6 cellular contexts compared by ENCODE assay signal in genomic region chr1:109091196-109092193, GRCh38. TPM values are rescaled to one million over a fixed set of nuclear protein-coding genes. Genes with fewer than 3 reads are reported as not detected.
DNase-seq lines count a peak whose midpoint lies in the region; ATAC-seq, FAIRE-seq and TF ChIP-seq lines count a peak whose summit lies in the region.

No MANE protein-coding gene starts in this region.

- H3K23ac ChIP-seq in IMR-90 (ENCODE audit: low read depth, low read length): peak overlapping the region; percentile 57

- H3K9me1 ChIP-seq in IMR-90 (ENCODE audit: insufficient read depth, low read length): no peaks in the 10 kb centered on the region

- H3K27me3 ChIP-seq in IMR-90 (ENCODE audit: control insufficient read depth, insufficient read depth, low read length): no peaks in the 10 kb centered on the region
- H3K27me3 ChIP-seq in osteoblast (ENCODE audit: insufficient read depth, low read length): no peaks in the 10 kb centered on the region

- H4K20me1 ChIP-seq in IMR-90 (ENCODE audit: insufficient read depth, low read length) (no peaks in the 10 kb centered on the region), osteoblast (ENCODE audit: insufficient read depth, low read length) (no peaks in the 10 kb centered on the region)

- peaks cover 27 to 53% of the 10 kb centered on the region in 2 experiments for H3K79me1 ChIP-seq in IMR-90 (ENCODE audit: low read depth in 1 of 2, low read length in 2 of 2)

- CTCF ChIA-PET in IMR-90 (lab: Yijun Ruan, JAX): interaction anchor here (1.7 kb wide), 2 partner anchors 9 to 21 kb away, joined by 4 to 6 read pairs; a partner anchor contains a TSS

- H3K14ac ChIP-seq in IMR-90 (replicated peaks; ENCODE audit: low read depth, low read length): peak overlapping the region; percentile 72

- peak overlapping the region; percentile 94 for H3K9ac ChIP-seq in IMR-90 (ENCODE audit: low read depth, low read length)

- peak overlapping the region; percentile 31; the same call in 1 of the 2 replicates for H2BK120ac ChIP-seq in IMR-90 (ENCODE audit: low read depth, low read length)

- H4K91ac ChIP-seq in IMR-90 (ENCODE audit: insufficient read depth, low read depth, low read length): peak overlapping the region; percentile 93

- H3K27ac ChIP-seq in IMR-90 (ENCODE audit: insufficient read depth, low read length) (peak overlapping the region; percentile 98), osteoblast (ENCODE audit: low read depth, low read length) (peak overlapping the region; percentile 96)

- TF ChIP-seq RAD21 in IMR-90 (IDR thresholded peaks at IDR 0.05; ENCODE audit: low read length): no peak

- in situ Hi-C loops in IMR-90 (cut with MboI; ENCODE audit: low sequenced_read_pairs): no loop called here

- 0 out of 2 replicates have a peak overlapping the region, but pooled peaks have one; percentile 15 for H2BK20ac ChIP-seq in IMR-90 (ENCODE audit: low read depth, low read length)

- peak overlapping the region; percentile 87 for H3K4me3 ChIP-seq in IMR-90 (ENCODE audit: insufficient read depth, low read depth, low read length)
- H3K4me3 ChIP-seq in cardiac fibroblast (replicated peaks in 1 of 2; ENCODE audit: low read depth in 2 of 2, low read length in 2 of 2): peak overlapping the region; percentile 82 to 88
- H3K4me3 ChIP-seq in osteoblast (ENCODE audit: insufficient read depth, low read length): peak overlapping the region; percentile 87

- TSS peak; percentile 27 for BruUV-seq in IMR-90 (replicated peaks; lab: Mats Ljungman, UMichigan)

- H3K4ac ChIP-seq in IMR-90 (ENCODE audit: low read depth, low read length): peak overlapping the region; percentile 96

- FAIRE-seq in frontal cortex (lab: Jason Lieb, UNC): no peak

- peak overlapping the region; percentile 48 for H2AK9ac ChIP-seq in IMR-90 (replicated peaks; ENCODE audit: low read depth, low read length, poor library complexity)

- ATAC-seq in GM19035 (IDR thresholded peaks at IDR 0.05; ENCODE audit: unreplicated experiment) (peak; percentile 39), IMR-90 (ENCODE audit: low read depth) (peak; percentile 2)

- TF ChIP-seq CTCF in IMR-90 (conservative IDR thresholded peaks at IDR 0.05; ENCODE audit: low read depth, low read length) (no peak), cardiac fibroblast (IDR thresholded peaks at IDR 0.05; ENCODE audit: low read depth, low read length) (no peak), osteoblast (IDR thresholded peaks at IDR 0.05; ENCODE audit: extremely low read depth, low read depth, low read length) (no peak)

- H3K36me3 ChIP-seq in IMR-90 (ENCODE audit: control insufficient read depth, insufficient read depth, low read length): peaks cover 3% of the 10 kb centered on the region; the same call in 1 of the 2 replicates
- H3K36me3 ChIP-seq in osteoblast (ENCODE audit: insufficient read depth, low read length): peaks cover 21% of the 10 kb centered on the region

- WGBS in IMR-90 (ENCODE audit: extremely low coverage in 2 of 2, insufficient read length in 1 of 2), 2 experiments: 0% methylated on average over 2 of the region's 13 CpGs; no CpG with 5 or more reads in 1 of the 2 experiments

- POLR2A ChIA-PET in IMR-90 (lab: Charles Lee; ENCODE audit: unreplicated experiment): interaction anchor here (1.2 kb wide), 1 partner anchor 15 kb away, joined by 3 read pairs; the partner anchor contains the start of gene TAF13

- H2AFZ ChIP-seq in IMR-90 (replicated peaks; ENCODE audit: low read length, poor library complexity): peak overlapping the region; percentile 97
- peak overlapping the region; percentile 97 for H2AFZ ChIP-seq in osteoblast (ENCODE audit: low read length)

- H3K9me3 ChIP-seq in IMR-90 (ENCODE audit: control insufficient read depth, insufficient read depth, low read length) (no peaks in the 10 kb centered on the region), osteoblast (ENCODE audit: low read depth, low read length) (no peaks in the 10 kb centered on the region)

- H4K5ac ChIP-seq in IMR-90 (ENCODE audit: low read depth, low read length): peak overlapping the region; percentile 72

- DNase-seq in IMR-90: peak; percentile 75
- DNase-seq in cardiac fibroblast (ENCODE audit: low read depth in 2 of 2): peak; percentile 25 to 54
- peak; percentile 88 for DNase-seq in osteoblast (ENCODE audit: insufficient read length, low spot score, missing footprints)
- DNase-seq in germinal center (ENCODE audit: low spot score): no peak
- DNase-seq in frontal cortex (ENCODE audit: low spot score in 2 of 2): no peak

- peak overlapping the region; percentile 96 for H2BK5ac ChIP-seq in IMR-90 (ENCODE audit: low read depth, low read length, poor library complexity, severe bottlenecking)

- peak overlapping the region; percentile 73; the same call in 2 of the 3 replicates for H2BK15ac ChIP-seq in IMR-90 (ENCODE audit: low read depth, low read length)

- H3K18ac ChIP-seq in IMR-90 (ENCODE audit: low read depth, low read length): peak overlapping the region; percentile 45; the same call in 1 of the 2 replicates

- peak overlapping the region; percentile 94 for H3K56ac ChIP-seq in IMR-90 (ENCODE audit: extremely low read depth, insufficient read depth, low read length)

- dilution Hi-C loops in IMR-90 (cut with HindIII; ENCODE audit: low sequenced_read_pairs, unreplicated experiment): no loop called here

- peak overlapping the region; percentile 31; the same call in 1 of the 2 replicates for H2AK5ac ChIP-seq in IMR-90 (ENCODE audit: low read depth, low read length)

- H3K4me1 ChIP-seq in IMR-90 (ENCODE audit: control insufficient read depth, insufficient read depth, low read length) (peaks cover 8% of the 10 kb centered on the region; the same call in 1 of the 2 replicates), osteoblast (ENCODE audit: insufficient read depth, low read length) (peaks cover 17% of the 10 kb centered on the region)

- peak overlapping the region; percentile 47 to 85 for H4K8ac ChIP-seq in IMR-90 (ENCODE audit: low read depth in 2 of 2, low read length in 2 of 2)

- no peak; the same call in 1 of the 2 replicates for TF ChIP-seq POLR2A in IMR-90 (IDR thresholded peaks at IDR 0.05; ENCODE audit: low read depth, low read length)

- intact Hi-C loops in IMR-90 (cut with micrococcal nuclease): no loop called here

- peak overlapping the region; percentile 95 for H3K4me2 ChIP-seq in IMR-90 (ENCODE audit: low read depth, low read length)
- H3K4me2 ChIP-seq in osteoblast (ENCODE audit: insufficient read depth, low read length): peak overlapping the region; percentile 84

- H3K79me2 ChIP-seq in osteoblast (ENCODE audit: insufficient read depth, low read length): peaks cover 48% of the 10 kb centered on the region

TF ChIP-seq in IMR-90, 13 proteins besides CTCF, POLR2A, EP300 and RAD21 (continues in another document):
- 0 out of 2 replicates have a peak, but pooled peaks have one; percentile 17 for TF ChIP-seq NFE2L2 (IDR thresholded peaks at IDR 0.05; ENCODE audit: low read depth, low read length)
- TF ChIP-seq BHLHE40 (IDR thresholded peaks at IDR 0.05; ENCODE audit: low read depth, low read length): no peak
- no peak for TF ChIP-seq ELK1 (IDR thresholded peaks at IDR 0.05; ENCODE audit: borderline replicate concordance, low read depth, low read length)
- TF ChIP-seq MAZ (IDR thresholded peaks at IDR 0.05; ENCODE audit: borderline replicate concordance, low read depth, low read length): no peak
- TF ChIP-seq RFX5 (IDR thresholded peaks at IDR 0.05; ENCODE audit: low read depth, low read length): no peak
- TF ChIP-seq MXI1 (IDR thresholded peaks at IDR 0.05; ENCODE audit: borderline replicate concordance, low read depth, low read length): peak; percentile 75
- TF ChIP-seq FOS (IDR thresholded peaks at IDR 0.05; ENCODE audit: low read depth, low read length): no peak
- TF ChIP-seq RCOR1 (IDR thresholded peaks at IDR 0.05; ENCODE audit: insufficient replicate concordance, low read length): no peak
- TF ChIP-seq CEBPB (IDR thresholded peaks at IDR 0.05; ENCODE audit: low read depth, low read length): peak; percentile 86
- TF ChIP-seq MAFK (IDR thresholded peaks at IDR 0.05; ENCODE audit: low read depth, low read length): no peak

RNA-seq across cellular contexts. Expression of gene TMEM167B, which starts 0.9 kb away (rescaled TPM):
- total RNA-seq in IMR-90 (2012; rRNA removed) (27.5 and 32.1 TPM in 2 replicates), osteoblast (24.6 and 30.1 TPM in 2 replicates), frontal cortex (44.4 TPM)
- polyA plus RNA-seq in IMR-90 (2012; rRNA removed): 19.2 and 21.6 TPM in 2 replicates
- 5.6 and 6.3 TPM in 2 replicates for polyA plus RNA-seq in IMR-90 (2012; cell fraction: cytosol; rRNA removed)
- 1.5 and 11.9 TPM in 2 replicates for polyA plus RNA-seq in IMR-90 (2012; cell fraction: nucleus; rRNA removed; ENCODE audit: low replicate concordance)

RNA-seq across cellular contexts. Expression of gene TAF13, which starts 15.7 kb away (rescaled TPM):
- total RNA-seq in IMR-90 (2012; rRNA removed) (13.1 and 81.4 TPM in 2 replicates), osteoblast (61.0 and 84.7 TPM in 2 replicates), frontal cortex (74.6 TPM)
- polyA plus RNA-seq in IMR-90 (2012; rRNA removed): 28.0 and 42.5 TPM in 2 replicates
- polyA plus RNA-seq in IMR-90 (2012; cell fraction: cytosol; rRNA removed): 1.3 and 3.0 TPM in 2 replicates
- polyA plus RNA-seq in IMR-90 (2012; cell fraction: nucleus; rRNA removed; ENCODE audit: low replicate concordance): 0.79 and 5.5 TPM in 2 replicates

RNA-seq across cellular contexts. Expression of gene ELAPOR1, which starts 22.4 kb away (rescaled TPM):
- 0.28 and 0.54 TPM in 2 replicates for total RNA-seq in IMR-90 (2012; rRNA removed)
- polyA plus RNA-seq in IMR-90 (2012; rRNA removed): 1.6 and 1.7 TPM in 2 replicates
- polyA plus RNA-seq in IMR-90 (2012; cell fraction: cytosol; rRNA removed): 0.73 and 0.91 TPM in 2 replicates
- 1.6 and 2.2 TPM in 2 replicates for polyA plus RNA-seq in IMR-90 (2012; cell fraction: nucleus; rRNA removed; ENCODE audit: low replicate concordance)
- total RNA-seq in osteoblast: 0.36 and 0.59 TPM in 2 replicates
- total RNA-seq in frontal cortex: 15.9 TPM

RNA-seq across cellular contexts. Expression of gene WDR47, which starts 49.6 kb away (rescaled TPM):
- total RNA-seq in IMR-90 (2012; rRNA removed) (17.4 and 23.3 TPM in 2 replicates), osteoblast (19.7 and 20.6 TPM in 2 replicates), frontal cortex (277 TPM)
- polyA plus RNA-seq in IMR-90 (2012; rRNA removed): 7.4 and 8.2 TPM in 2 replicates
- 1.5 and 2.0 TPM in 2 replicates for polyA plus RNA-seq in IMR-90 (2012; cell fraction: cytosol; rRNA removed)
- 3.0 and 15.5 TPM in 2 replicates for polyA plus RNA-seq in IMR-90 (2012; cell fraction: nucleus; rRNA removed; ENCODE audit: low replicate concordance)

Comparison
In these comparisons a context has a peak if more than half of its experiments do, and no peak if none do; other contexts are left out.
1. DNase-seq: peak in IMR-90 (single experiment), cardiac fibroblast (2 of 2) and osteoblast (single experiment); none in germinal center (single experiment) and frontal cortex (0 of 2).
2. RNA of gene ELAPOR1, which starts 22.4 kb away (total RNA-seq): 15.9 TPM in frontal cortex (single experiment); 0.28 to 0.54 TPM in IMR-90 and 0.36 to 0.59 TPM in osteoblast; every median in the first group is over 10 times any median in the second.
3. Peak in every context shown above with its lines, with median percentiles within 50 percentile points of each other: H3K4me3 ChIP-seq.